Comparison of ENCODE assay signal across 11 cellular contexts in the genomic region with DNA sequence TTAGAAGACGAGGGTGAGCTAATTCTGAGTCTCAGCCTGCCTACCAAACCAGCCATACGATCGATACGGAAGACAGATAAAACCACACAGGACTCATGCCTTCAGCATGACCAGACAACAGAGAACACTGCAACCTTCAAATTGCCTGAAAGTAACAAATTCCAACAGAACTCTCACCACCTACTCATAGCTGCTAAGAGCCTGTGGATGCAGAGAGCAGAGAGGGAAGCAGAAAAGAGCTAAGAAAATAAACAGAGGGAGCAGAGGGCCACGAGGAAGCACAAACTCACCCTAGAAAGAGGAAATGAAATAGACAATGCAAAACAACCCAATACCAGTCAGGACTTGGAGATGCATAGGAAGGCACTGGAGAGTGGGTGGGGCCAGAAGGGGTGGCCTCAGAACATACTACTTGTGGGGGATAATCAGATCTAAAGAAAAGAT.
DNase-seq lines count a peak whose midpoint lies in the region; ATAC-seq and TF ChIP-seq lines count a peak whose summit lies in the region.
"Had no signal": no experiment of that assay in that cellular context is flagged by ENCODE, and none has a peak within 500 bp of the region (broad histone marks: within the 10 kb centered on the region; RNA-seq: fewer than 3 reads in every experiment).

No MANE protein-coding gene starts in this region.

- H3K27me3 Mint-ChIP-seq in T-helper 2 cell treated with Interferon-gamma antibody and Interleukin-4, amounts not matched to agents 5 μg/mL and 100 μg/mL, for 36 hours (ENCODE audit: low read depth): no peaks in the 10 kb centered on the region
- H3K27me3 Mint-ChIP-seq: activated naive CD4-positive, alpha-beta T cell treated with anti-CD3 and anti-CD28 coated beads, Interleukin-2, amount 10 ng/mL, durations not matched to agents 7 days and 5 days had no signal

- TF ChIP-seq CTCF in AG09309 (IDR thresholded peaks at IDR 0.05; ENCODE audit: control insufficient read depth, insufficient read depth, low read depth, low read length, missing control alignments) (no peak), cardiac fibroblast (IDR thresholded peaks at IDR 0.05; ENCODE audit: low read depth, low read length) (no peak)

- no peak overlapping the region for H3K27ac Mint-ChIP-seq in T-helper 2 cell treated with Interferon-gamma antibody and Interleukin-4, amounts not matched to agents 5 μg/mL and 100 μg/mL, for 36 hours
- H3K27ac Mint-ChIP-seq: activated naive CD4-positive, alpha-beta T cell treated with anti-CD3 and anti-CD28 coated beads, Interleukin-2, amount 10 ng/mL, durations not matched to agents 7 days and 5 days had no signal

- H3K9me3 Mint-ChIP-seq in T-helper 2 cell treated with Interferon-gamma antibody and Interleukin-4, amounts not matched to agents 5 μg/mL and 100 μg/mL, for 36 hours: peaks cover 18% of the 10 kb centered on the region
- H3K9me3 Mint-ChIP-seq: activated naive CD4-positive, alpha-beta T cell treated with anti-CD3 and anti-CD28 coated beads, Interleukin-2, amount 10 ng/mL, durations not matched to agents 7 days and 5 days had no signal

- ATAC-seq in GM21367 (IDR thresholded peaks at IDR 0.05; ENCODE audit: unreplicated experiment): peak; percentile 75
- ATAC-seq in HG03469 (IDR thresholded peaks at IDR 0.05; ENCODE audit: unreplicated experiment): peak; percentile 64
- ATAC-seq in HG03457 (IDR thresholded peaks at IDR 0.05; ENCODE audit: unreplicated experiment): no peak

- peak; percentile 29 for DNase-seq in AG09309 (ENCODE audit: low read depth)
- peak; percentile 17 to 79 for DNase-seq in cardiac fibroblast (ENCODE audit: low read depth in 2 of 2)
- no peak for DNase-seq in T-helper 2 cell treated with Interferon-gamma antibody and Interleukin-4, amounts not matched to agents 5 μg/mL and 100 μg/mL, for 36 hours (ENCODE audit: low spot score)
- DNase-seq in NCI-H69 (lab: John Stamatoyannopoulos, UW): no peak
- no peak for DNase-seq in CD1c-positive myeloid dendritic cell (ENCODE audit: extremely low spot score)
- DNase-seq: activated naive CD4-positive, alpha-beta T cell treated with anti-CD3 and anti-CD28 coated beads, Interleukin-2, amount 10 ng/mL, durations not matched to agents 7 days and 5 days; MM.1S had no signal

- no peak overlapping the region for H3K4me3 Mint-ChIP-seq in T-helper 2 cell treated with Interferon-gamma antibody and Interleukin-4, amounts not matched to agents 5 μg/mL and 100 μg/mL, for 36 hours
- H3K4me3 Mint-ChIP-seq: activated naive CD4-positive, alpha-beta T cell treated with anti-CD3 and anti-CD28 coated beads, Interleukin-2, amount 10 ng/mL, durations not matched to agents 7 days and 5 days; neural crest cell had no signal

- H3K36me3 Mint-ChIP-seq in T-helper 2 cell treated with Interferon-gamma antibody and Interleukin-4, amounts not matched to agents 5 μg/mL and 100 μg/mL, for 36 hours (ENCODE audit: low read depth): no peaks in the 10 kb centered on the region
- H3K36me3 Mint-ChIP-seq: activated naive CD4-positive, alpha-beta T cell treated with anti-CD3 and anti-CD28 coated beads, Interleukin-2, amount 10 ng/mL, durations not matched to agents 7 days and 5 days had no signal

- no peak overlapping the region for H3K4me3 ChIP-seq in AG09309 (ENCODE audit: control insufficient read depth, low read depth, low read length)
- H3K4me3 ChIP-seq in cardiac fibroblast (replicated peaks in 1 of 2; ENCODE audit: low read depth in 2 of 2, low read length in 2 of 2): no peak overlapping the region

- no peaks in the 10 kb centered on the region for H3K4me1 Mint-ChIP-seq in T-helper 2 cell treated with Interferon-gamma antibody and Interleukin-4, amounts not matched to agents 5 μg/mL and 100 μg/mL, for 36 hours (ENCODE audit: low read depth)
- H3K4me1 Mint-ChIP-seq: activated naive CD4-positive, alpha-beta T cell treated with anti-CD3 and anti-CD28 coated beads, Interleukin-2, amount 10 ng/mL, durations not matched to agents 7 days and 5 days had no signal

Comparison
In these comparisons a context has a peak if more than half of its experiments do, and no peak if none do; other contexts are left out.
1. DNase-seq: peak in AG09309 (single experiment) and cardiac fibroblast (2 of 2); none in T-helper 2 cell treated with Interferon-gamma antibody and Interleukin-4, amounts not matched to agents 5 μg/mL and 100 μg/mL, for 36 hours (single experiment), NCI-H69 (single experiment) and CD1c-positive myeloid dendritic cell (single experiment).